In the genomic region with DNA sequence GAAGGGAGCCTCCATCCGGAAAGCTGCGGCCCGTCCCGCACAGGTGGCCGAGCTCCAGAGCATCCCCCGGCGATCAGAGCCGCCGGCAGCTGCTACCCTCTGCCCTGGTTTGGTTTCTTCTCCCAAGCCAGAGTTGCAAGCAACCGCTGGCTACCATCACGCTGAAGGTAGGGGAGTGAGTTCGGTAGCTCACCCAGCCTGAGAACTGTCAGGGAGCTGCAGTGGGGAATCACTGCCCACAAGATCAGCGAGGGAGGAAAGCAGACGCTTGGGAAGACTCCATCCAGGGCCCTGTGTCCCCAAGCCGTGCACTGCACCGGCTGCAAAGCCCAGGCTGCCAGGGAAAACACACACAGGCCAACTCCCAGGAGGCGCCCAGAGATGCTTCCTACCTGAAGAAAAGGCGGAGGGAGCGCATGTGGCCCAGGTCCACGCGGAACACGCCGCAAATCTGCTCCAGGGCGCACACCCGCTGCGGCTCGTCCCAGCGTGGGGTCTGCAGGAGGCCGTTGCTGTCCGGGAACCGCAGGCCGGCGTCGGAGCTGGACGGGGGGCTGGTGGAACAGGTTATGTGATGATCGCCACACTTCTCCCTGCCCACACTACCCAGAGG, we compare ENCODE assay signal across 2 cellular contexts.
A peak's percentile ranks its signal among the peaks of the same experiment; 100 is the strongest.
TF ChIP-seq lines count a peak whose summit lies in the region.

No MANE protein-coding gene starts in this region.

TF ChIP-seq in WTC11, 78 proteins besides CTCF, POLR2A, EP300 and RAD21 (continued from another document):
- TF ChIP-seq, protein P1, sequence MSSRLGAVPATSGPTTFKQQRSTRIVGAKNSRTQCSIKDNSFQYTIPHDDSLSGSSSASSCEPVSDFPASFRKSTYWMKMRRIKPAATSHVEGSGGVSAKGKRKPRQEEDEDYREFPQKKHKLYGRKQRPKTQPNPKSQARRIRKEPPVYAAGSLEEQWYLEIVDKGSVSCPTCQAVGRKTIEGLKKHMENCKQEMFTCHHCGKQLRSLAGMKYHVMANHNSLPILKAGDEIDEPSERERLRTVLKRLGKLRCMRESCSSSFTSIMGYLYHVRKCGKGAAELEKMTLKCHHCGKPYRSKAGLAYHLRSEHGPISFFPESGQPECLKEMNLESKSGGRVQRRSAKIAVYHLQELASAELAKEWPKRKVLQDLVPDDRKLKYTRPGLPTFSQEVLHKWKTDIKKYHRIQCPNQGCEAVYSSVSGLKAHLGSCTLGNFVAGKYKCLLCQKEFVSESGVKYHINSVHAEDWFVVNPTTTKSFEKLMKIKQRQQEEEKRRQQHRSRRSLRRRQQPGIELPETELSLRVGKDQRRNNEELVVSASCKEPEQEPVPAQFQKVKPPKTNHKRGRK (CRISPR knock-in tag; IDR thresholded peaks at IDR 0.05; ENCODE audit: borderline replicate concordance) = no peak
- TF ChIP-seq SOX15 (CRISPR knock-in tag; IDR thresholded peaks at IDR 0.05) (no peak), TP53 (CRISPR knock-in tag; IDR thresholded peaks at IDR 0.05) (no peak)
- TF ChIP-seq, protein P2, sequence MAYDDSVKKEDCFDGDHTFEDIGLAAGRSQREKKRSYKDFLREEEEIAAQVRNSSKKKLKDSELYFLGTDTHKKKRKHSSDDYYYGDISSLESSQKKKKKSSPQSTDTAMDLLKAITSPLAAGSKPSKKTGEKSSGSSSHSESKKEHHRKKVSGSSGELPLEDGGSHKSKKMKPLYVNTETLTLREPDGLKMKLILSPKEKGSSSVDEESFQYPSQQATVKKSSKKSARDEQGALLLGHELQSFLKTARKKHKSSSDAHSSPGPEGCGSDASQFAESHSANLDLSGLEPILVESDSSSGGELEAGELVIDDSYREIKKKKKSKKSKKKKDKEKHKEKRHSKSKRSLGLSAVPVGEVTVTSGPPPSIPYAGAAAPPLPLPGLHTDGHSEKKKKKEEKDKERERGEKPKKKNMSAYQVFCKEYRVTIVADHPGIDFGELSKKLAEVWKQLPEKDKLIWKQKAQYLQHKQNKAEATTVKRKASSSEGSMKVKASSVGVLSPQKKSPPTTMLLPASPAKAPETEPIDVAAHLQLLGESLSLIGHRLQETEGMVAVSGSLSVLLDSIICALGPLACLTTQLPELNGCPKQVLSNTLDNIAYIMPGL (CRISPR knock-in tag; IDR thresholded peaks at IDR 0.05) = no peak

TF ChIP-seq in HepG2, 621 proteins besides CTCF, POLR2A, EP300 and RAD21 (continued from another document):
- TF ChIP-seq, protein P3, sequence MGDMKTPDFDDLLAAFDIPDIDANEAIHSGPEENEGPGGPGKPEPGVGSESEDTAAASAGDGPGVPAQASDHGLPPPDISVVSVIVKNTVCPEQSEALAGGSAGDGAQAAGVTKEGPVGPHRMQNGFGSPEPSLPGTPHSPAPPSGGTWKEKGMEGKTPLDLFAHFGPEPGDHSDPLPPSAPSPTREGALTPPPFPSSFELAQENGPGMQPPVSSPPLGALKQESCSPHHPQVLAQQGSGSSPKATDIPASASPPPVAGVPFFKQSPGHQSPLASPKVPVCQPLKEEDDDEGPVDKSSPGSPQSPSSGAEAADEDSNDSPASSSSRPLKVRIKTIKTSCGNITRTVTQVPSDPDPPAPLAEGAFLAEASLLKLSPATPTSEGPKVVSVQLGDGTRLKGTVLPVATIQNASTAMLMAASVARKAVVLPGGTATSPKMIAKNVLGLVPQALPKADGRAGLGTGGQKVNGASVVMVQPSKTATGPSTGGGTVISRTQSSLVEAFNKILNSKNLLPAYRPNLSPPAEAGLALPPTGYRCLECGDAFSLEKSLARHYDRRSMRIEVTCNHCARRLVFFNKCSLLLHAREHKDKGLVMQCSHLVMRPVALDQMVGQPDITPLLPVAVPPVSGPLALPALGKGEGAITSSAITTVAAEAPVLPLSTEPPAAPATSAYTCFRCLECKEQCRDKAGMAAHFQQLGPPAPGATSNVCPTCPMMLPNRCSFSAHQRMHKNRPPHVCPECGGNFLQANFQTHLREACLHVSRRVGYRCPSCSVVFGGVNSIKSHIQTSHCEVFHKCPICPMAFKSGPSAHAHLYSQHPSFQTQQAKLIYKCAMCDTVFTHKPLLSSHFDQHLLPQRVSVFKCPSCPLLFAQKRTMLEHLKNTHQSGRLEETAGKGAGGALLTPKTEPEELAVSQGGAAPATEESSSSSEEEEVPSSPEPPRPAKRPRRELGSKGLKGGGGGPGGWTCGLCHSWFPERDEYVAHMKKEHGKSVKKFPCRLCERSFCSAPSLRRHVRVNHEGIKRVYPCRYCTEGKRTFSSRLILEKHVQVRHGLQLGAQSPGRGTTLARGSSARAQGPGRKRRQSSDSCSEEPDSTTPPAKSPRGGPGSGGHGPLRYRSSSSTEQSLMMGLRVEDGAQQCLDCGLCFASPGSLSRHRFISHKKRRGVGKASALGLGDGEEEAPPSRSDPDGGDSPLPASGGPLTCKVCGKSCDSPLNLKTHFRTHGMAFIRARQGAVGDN (CRISPR knock-in tag; IDR thresholded peaks at IDR 0.05) = no peak
- TF ChIP-seq, protein P4, sequence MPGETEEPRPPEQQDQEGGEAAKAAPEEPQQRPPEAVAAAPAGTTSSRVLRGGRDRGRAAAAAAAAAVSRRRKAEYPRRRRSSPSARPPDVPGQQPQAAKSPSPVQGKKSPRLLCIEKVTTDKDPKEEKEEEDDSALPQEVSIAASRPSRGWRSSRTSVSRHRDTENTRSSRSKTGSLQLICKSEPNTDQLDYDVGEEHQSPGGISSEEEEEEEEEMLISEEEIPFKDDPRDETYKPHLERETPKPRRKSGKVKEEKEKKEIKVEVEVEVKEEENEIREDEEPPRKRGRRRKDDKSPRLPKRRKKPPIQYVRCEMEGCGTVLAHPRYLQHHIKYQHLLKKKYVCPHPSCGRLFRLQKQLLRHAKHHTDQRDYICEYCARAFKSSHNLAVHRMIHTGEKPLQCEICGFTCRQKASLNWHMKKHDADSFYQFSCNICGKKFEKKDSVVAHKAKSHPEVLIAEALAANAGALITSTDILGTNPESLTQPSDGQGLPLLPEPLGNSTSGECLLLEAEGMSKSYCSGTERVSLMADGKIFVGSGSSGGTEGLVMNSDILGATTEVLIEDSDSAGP (CRISPR knock-in tag; IDR thresholded peaks at IDR 0.05; ENCODE audit: borderline replicate concordance) = peak; percentile 47; the same call in 1 of the 2 replicates
- TF ChIP-seq MIER3 (CRISPR knock-in tag; IDR thresholded peaks at IDR 0.05; ENCODE audit: borderline replicate concordance) (no peak), PRPF4 (IDR thresholded peaks at IDR 0.05; ENCODE audit: low read depth, low read length, poor library complexity, severe bottlenecking) (no peak), AGO2 (optimal IDR thresholded peaks at IDR 0.05; ENCODE audit: low read depth, low read length) (peak; percentile 22)
- TF ChIP-seq, protein P5, sequence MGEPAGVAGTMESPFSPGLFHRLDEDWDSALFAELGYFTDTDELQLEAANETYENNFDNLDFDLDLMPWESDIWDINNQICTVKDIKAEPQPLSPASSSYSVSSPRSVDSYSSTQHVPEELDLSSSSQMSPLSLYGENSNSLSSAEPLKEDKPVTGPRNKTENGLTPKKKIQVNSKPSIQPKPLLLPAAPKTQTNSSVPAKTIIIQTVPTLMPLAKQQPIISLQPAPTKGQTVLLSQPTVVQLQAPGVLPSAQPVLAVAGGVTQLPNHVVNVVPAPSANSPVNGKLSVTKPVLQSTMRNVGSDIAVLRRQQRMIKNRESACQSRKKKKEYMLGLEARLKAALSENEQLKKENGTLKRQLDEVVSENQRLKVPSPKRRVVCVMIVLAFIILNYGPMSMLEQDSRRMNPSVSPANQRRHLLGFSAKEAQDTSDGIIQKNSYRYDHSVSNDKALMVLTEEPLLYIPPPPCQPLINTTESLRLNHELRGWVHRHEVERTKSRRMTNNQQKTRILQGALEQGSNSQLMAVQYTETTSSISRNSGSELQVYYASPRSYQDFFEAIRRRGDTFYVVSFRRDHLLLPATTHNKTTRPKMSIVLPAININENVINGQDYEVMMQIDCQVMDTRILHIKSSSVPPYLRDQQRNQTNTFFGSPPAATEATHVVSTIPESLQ (CRISPR knock-in tag; conservative IDR thresholded peaks at IDR 0.05) = no peak
